Comparison of ENCODE assay signal across 9 cellular contexts in genomic region chr12:52116227-52117125, GRCh38. TPM values are rescaled to one million over a fixed set of nuclear protein-coding genes. Genes with fewer than 3 reads are reported as not detected.
DNase-seq lines count a peak whose midpoint lies in the region; ATAC-seq lines count a peak whose summit lies in the region.
"Not testable (repeated sequence)": the region's sequence is repeated elsewhere in the genome, so short reads cannot be mapped to it uniquely, and the experiment has no call there.
"Had no signal": no experiment of that assay in that cellular context is flagged by ENCODE, and none has a peak within 500 bp of the region (broad histone marks: within the 10 kb centered on the region; RNA-seq: fewer than 3 reads in every experiment).

No MANE protein-coding gene starts in this region.

- CTCF ChIA-PET in activated CD8-positive, alpha-beta T cell treated with anti-CD3 and anti-CD28 coated beads, Interleukin-2, amount 10 ng/mL, durations not matched to agents 7 days and 5 days (lab: Charles Lee) = interaction anchor here (0.7 to 5.1 kb wide), 10 partner anchors 12 to 722 kb away, joined by 3 to 94 read pairs (median 4); no protein-coding TSS in a partner anchor

- not testable (repeated sequence) for ATAC-seq in activated CD8-positive, alpha-beta T cell treated with anti-CD3 and anti-CD28 coated beads, Interleukin-2, amount 10 ng/mL, durations not matched to agents 7 days and 5 days

- H3K27me3 Mint-ChIP-seq in activated CD8-positive, alpha-beta T cell treated with anti-CD3 and anti-CD28 coated beads, Interleukin-2, amount 10 ng/mL, durations not matched to agents 7 days and 5 days (ENCODE audit: low read depth) = not testable (repeated sequence)
- peaks cover 20% of the 10 kb centered on the region for H3K27me3 Mint-ChIP-seq in activated naive CD8-positive, alpha-beta T cell treated with anti-CD3 and anti-CD28 coated beads for 36 hours

- not testable (repeated sequence) for H3K4me3 Mint-ChIP-seq in activated CD8-positive, alpha-beta T cell treated with anti-CD3 and anti-CD28 coated beads, Interleukin-2, amount 10 ng/mL, durations not matched to agents 7 days and 5 days; activated naive CD8-positive, alpha-beta T cell treated with anti-CD3 and anti-CD28 coated beads for 36 hours

- H3K27ac Mint-ChIP-seq in activated CD8-positive, alpha-beta T cell treated with anti-CD3 and anti-CD28 coated beads, Interleukin-2, amount 10 ng/mL, durations not matched to agents 7 days and 5 days; activated naive CD8-positive, alpha-beta T cell treated with anti-CD3 and anti-CD28 coated beads for 36 hours: not testable (repeated sequence)

- H3K4me1 Mint-ChIP-seq in activated CD8-positive, alpha-beta T cell treated with anti-CD3 and anti-CD28 coated beads, Interleukin-2, amount 10 ng/mL, durations not matched to agents 7 days and 5 days (ENCODE audit: low read depth) = peaks cover 30% of the 10 kb centered on the region
- peaks cover 38% of the 10 kb centered on the region for H3K4me1 Mint-ChIP-seq in activated naive CD8-positive, alpha-beta T cell treated with anti-CD3 and anti-CD28 coated beads for 36 hours

- POLR2A ChIA-PET in activated CD8-positive, alpha-beta T cell treated with anti-CD3 and anti-CD28 coated beads, Interleukin-2, amount 10 ng/mL, durations not matched to agents 7 days and 5 days (lab: Charles Lee) = not testable (repeated sequence)

- DNase-seq in DMS79 (lab: John Stamatoyannopoulos, UW) = peak; percentile 51
- DNase-seq in M059J (ENCODE audit: low read depth) = peak; percentile 25
- peak; percentile 35 for DNase-seq in SIG-M5 treated with dmso at 0.1 percent for 504 hours (lab: John Stamatoyannopoulos, UW; ENCODE audit: unreplicated experiment)
- DNase-seq in activated CD8-positive, alpha-beta T cell treated with anti-CD3 and anti-CD28 coated beads, Interleukin-2, amount 10 ng/mL, durations not matched to agents 7 days and 5 days = peak; percentile 64
- peak; percentile 62 for DNase-seq in activated naive CD8-positive, alpha-beta T cell treated with anti-CD3 and anti-CD28 coated beads for 36 hours
- DNase-seq in kidney tubule cell (ENCODE audit: low spot score) = peak; percentile 82
- DNase-seq in stimulated activated CD4-positive, alpha-beta T cell treated with anti-CD3 and anti-CD28 coated beads, Interleukin-15, amount 100 ng/mL, for 24 hours = peak; percentile 77
- peak in 4 of 6 experiments; percentile 6 to 19 (median 12) for DNase-seq in stimulated activated naive CD4-positive, alpha-beta T cell (lab: John Stamatoyannopoulos, UW)

- H3K36me3 Mint-ChIP-seq in activated CD8-positive, alpha-beta T cell treated with anti-CD3 and anti-CD28 coated beads, Interleukin-2, amount 10 ng/mL, durations not matched to agents 7 days and 5 days (ENCODE audit: low read depth); activated naive CD8-positive, alpha-beta T cell treated with anti-CD3 and anti-CD28 coated beads for 36 hours: not testable (repeated sequence)

- H3K9me3 Mint-ChIP-seq in activated CD8-positive, alpha-beta T cell treated with anti-CD3 and anti-CD28 coated beads, Interleukin-2, amount 10 ng/mL, durations not matched to agents 7 days and 5 days (ENCODE audit: insufficient read depth); activated naive CD8-positive, alpha-beta T cell treated with anti-CD3 and anti-CD28 coated beads for 36 hours: not testable (repeated sequence)

RNA-seq across cellular contexts. Expression of gene SMIM41, which starts 37.0 kb away (rescaled TPM):
- not detected in 2 replicates for total RNA-seq in M059J (2014; rRNA removed; shearing (Covaris generic))
- not detected for total RNA-seq in activated CD8-positive, alpha-beta T cell treated with anti-CD3 and anti-CD28 coated beads, Interleukin-2, amount 10 ng/mL, durations not matched to agents 7 days and 5 days
- not detected for total RNA-seq in activated naive CD8-positive, alpha-beta T cell treated with anti-CD3 and anti-CD28 coated beads for 36 hours
- total RNA-seq: RPMI7951 had no signal

RNA-seq across cellular contexts. Expression of gene ATG101, which starts 46.7 kb away (rescaled TPM):
- total RNA-seq in M059J (2014; rRNA removed; shearing (Covaris generic)) = 52.6 and 62.0 TPM in 2 replicates
- total RNA-seq in activated CD8-positive, alpha-beta T cell treated with anti-CD3 and anti-CD28 coated beads, Interleukin-2, amount 10 ng/mL, durations not matched to agents 7 days and 5 days = 10 to 100 TPM; 28.8 to 31.1 TPM
- total RNA-seq in activated naive CD8-positive, alpha-beta T cell treated with anti-CD3 and anti-CD28 coated beads for 36 hours = 10 to 100 TPM; 39.8 to 41.2 TPM

Comparison
In these comparisons a context has a peak if more than half of its experiments do, and no peak if none do; other contexts are left out.
1. DNase-seq: peak in every context shown above with its lines; median percentile 82 in kidney tubule cell; 77 in stimulated activated CD4-positive, alpha-beta T cell treated with anti-CD3 and anti-CD28 coated beads, Interleukin-15, amount 100 ng/mL, for 24 hours; 64 in activated CD8-positive, alpha-beta T cell treated with anti-CD3 and anti-CD28 coated beads, Interleukin-2, amount 10 ng/mL, durations not matched to agents 7 days and 5 days; 62 in activated naive CD8-positive, alpha-beta T cell treated with anti-CD3 and anti-CD28 coated beads for 36 hours; 51 in DMS79; 35 in SIG-M5 treated with dmso at 0.1 percent for 504 hours; 25 in M059J; 12 in stimulated activated naive CD4-positive, alpha-beta T cell.